21 cellular contexts compared by ENCODE assay signal in the genomic region with DNA sequence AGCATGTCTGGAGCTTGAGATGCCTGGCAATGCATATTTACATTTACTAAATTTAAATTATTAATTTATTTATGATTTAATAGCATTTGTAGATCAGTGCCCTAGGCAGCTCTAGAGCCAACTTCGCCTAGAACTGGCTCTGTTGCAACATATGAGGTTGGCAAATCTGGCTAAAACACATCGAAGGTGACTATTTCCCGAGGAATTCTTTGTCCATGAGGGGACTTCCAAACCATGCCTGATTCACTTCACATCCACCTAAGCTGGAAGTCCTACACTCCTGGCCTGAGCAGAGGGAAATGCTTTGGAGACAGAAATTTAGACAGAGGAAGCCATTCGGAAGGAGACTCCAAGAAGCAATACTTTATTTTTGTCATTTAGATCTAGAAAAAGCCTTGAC.
DNase-seq lines count a peak whose midpoint lies in the region; ATAC-seq, FAIRE-seq and TF ChIP-seq lines count a peak whose summit lies in the region.
"Had no signal": no experiment of that assay in that cellular context is flagged by ENCODE, and none has a peak within 500 bp of the region (broad histone marks: within the 10 kb centered on the region; RNA-seq: fewer than 3 reads in every experiment).

No MANE protein-coding gene starts in this region.

- DNase-seq in AG10803 (ENCODE audit: low read depth): peak; percentile 13
- DNase-seq in H54 (ENCODE audit: insufficient read length, low spot score): peak; percentile 9
- no peak for DNase-seq in RWPE2 (ENCODE audit: low spot score)
- peak; percentile 12 to 42 for DNase-seq in foreskin keratinocyte
- no peak for DNase-seq in uterus
- DNase-seq in cerebellar nuclear complex (lab: John Stamatoyannopoulos, UW): no peak
- DNase-seq in effector CD8-positive, alpha-beta T cell (lab: John Stamatoyannopoulos, UW): no peak
- DNase-seq in head of caudate nucleus: no peak
- DNase-seq: CD8-positive, alpha-beta T cell; DMS79; GDM1; H9; MV-4-11; NCI-H1417; NCI-H2029; NCI-H2171; NCI-H446 treated with DMSO at 0.1 percent for 48 hours; NCI-H774 had no signal

- H3K4me3 ChIP-seq in AG10803 (ENCODE audit: low read length) (no peak overlapping the region), RWPE2 (ENCODE audit: severe bottlenecking) (no peak overlapping the region), uterus (no peak overlapping the region)
- H3K4me3 ChIP-seq: BLaER1 had no signal

- H3K36me3 ChIP-seq in RWPE2 (ENCODE audit: low read depth) (no peaks in the 10 kb centered on the region), uterus (no peaks in the 10 kb centered on the region)
- H3K36me3 ChIP-seq: BLaER1 had no signal

- no peak for TF ChIP-seq POLR2A in H54 (IDR thresholded peaks at IDR 0.05; ENCODE audit: low read depth, low read length)
- no peak for TF ChIP-seq POLR2A in uterus (IDR thresholded peaks at IDR 0.05)

- no peak for FAIRE-seq in H54 (lab: Jason Lieb, UNC)
- FAIRE-seq: D721Med, GM12891 had no signal

- H3K4me1 ChIP-seq in RWPE2 (ENCODE audit: insufficient read depth, poor library complexity, severe bottlenecking) (no peaks in the 10 kb centered on the region), foreskin keratinocyte (no peaks in the 10 kb centered on the region), uterus (no peaks in the 10 kb centered on the region)

- TF ChIP-seq CTCF in AG10803 (conservative IDR thresholded peaks at IDR 0.05; ENCODE audit: low read length): no peak
- no peak for TF ChIP-seq CTCF in RWPE2 (IDR thresholded peaks at IDR 0.05; ENCODE audit: poor library complexity, severe bottlenecking)
- TF ChIP-seq CTCF in foreskin keratinocyte (conservative IDR thresholded peaks at IDR 0.05): no peak
- no peak for TF ChIP-seq CTCF in uterus (IDR thresholded peaks at IDR 0.05)

- H3K27me3 ChIP-seq in RWPE2 (ENCODE audit: insufficient read depth, poor library complexity, severe bottlenecking) (no peaks in the 10 kb centered on the region), foreskin keratinocyte (peaks cover 8% of the 10 kb centered on the region), uterus (no peaks in the 10 kb centered on the region)
- H3K27me3 ChIP-seq: BLaER1 had no signal

- ATAC-seq in RWPE2 (ENCODE audit: low read depth) (peak; percentile 61; the same call in 2 of the 3 replicates), foreskin keratinocyte (peak; percentile 44)
- ATAC-seq: CD8-positive, alpha-beta T cell had no signal

- H3K9me3 ChIP-seq in RWPE2 (ENCODE audit: severe bottlenecking): no peaks in the 10 kb centered on the region
- no peaks in the 10 kb centered on the region for H3K9me3 ChIP-seq in uterus

- intact Hi-C loops in uterus (cut with DNase I; ENCODE audit: low total_unique reads) (no loop called here), head of caudate nucleus (cut with DNase I) (no loop called here)

- H3K27ac ChIP-seq in RWPE2 (ENCODE audit: poor library complexity, severe bottlenecking) (no peak overlapping the region), foreskin keratinocyte (no peak overlapping the region), uterus (no peak overlapping the region)
- H3K27ac ChIP-seq: BLaER1 had no signal

Comparison
In these comparisons a context has a peak if more than half of its experiments do, and no peak if none do; other contexts are left out.
1. DNase-seq: peak in AG10803 (single experiment), H54 (single experiment) and foreskin keratinocyte (2 of 2); none in RWPE2 (single experiment), uterus (0 of 2), cerebellar nuclear complex (0 of 2), effector CD8-positive, alpha-beta T cell (single experiment) and head of caudate nucleus (0 of 42).